ENCODE assay signal across 8 cellular contexts in the genomic region with DNA sequence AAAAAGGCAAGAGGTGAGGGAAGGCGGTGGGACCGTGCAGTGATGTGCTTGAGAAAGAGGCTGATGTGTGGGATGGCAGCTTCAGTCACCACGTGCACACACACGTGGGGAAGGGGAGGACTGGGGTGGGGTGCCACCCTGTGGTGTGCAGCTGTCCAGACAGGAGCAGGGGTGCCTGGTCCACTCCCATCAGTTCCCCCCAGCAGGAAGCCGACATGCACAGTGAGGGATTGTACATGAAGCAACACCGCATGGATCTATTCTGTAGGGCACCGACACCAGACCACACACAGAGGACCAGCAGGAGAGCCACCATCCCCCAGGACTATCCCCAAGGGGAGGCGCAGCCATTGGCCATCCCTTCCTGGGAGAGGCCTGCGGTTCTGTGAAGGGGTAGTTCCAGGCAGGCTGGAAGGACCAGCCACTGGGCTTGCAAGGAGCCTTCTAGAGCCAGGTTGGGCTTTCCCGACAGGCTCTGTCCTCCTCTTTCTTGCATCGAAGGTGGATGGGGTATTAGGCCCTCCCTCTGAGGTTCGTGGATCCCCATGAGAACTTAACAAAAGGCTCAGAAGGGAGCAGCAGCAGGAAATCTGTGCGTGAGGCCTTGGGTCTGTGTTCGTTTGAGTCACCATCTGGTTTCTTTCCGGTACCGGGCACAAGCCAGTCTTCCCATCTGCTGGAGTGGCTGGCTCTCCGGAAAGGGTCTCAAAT. TPM values are rescaled to one million over a fixed set of nuclear protein-coding genes. Genes with fewer than 3 reads are reported as not detected.
A peak's percentile ranks its signal among the peaks of the same experiment; 100 is the strongest.
DNase-seq lines count a peak whose midpoint lies in the region; ATAC-seq and TF ChIP-seq lines count a peak whose summit lies in the region.

No MANE protein-coding gene starts in this region.

- no peaks in the 10 kb centered on the region for H4K20me1 ChIP-seq in PC-3 (ENCODE audit: low read length)

- no peak overlapping the region for H3K4me2 ChIP-seq in PC-3 (ENCODE audit: low read length)

- H3K79me2 ChIP-seq in PC-3 (ENCODE audit: low read length): no peaks in the 10 kb centered on the region

- peak overlapping the region; percentile 27; the same call in 1 of the 2 replicates for H3K9ac ChIP-seq in PC-3 (ENCODE audit: low read length)
- peak overlapping the region in 1 of 2 donors; percentile 29 for H3K9ac ChIP-seq in stomach smooth muscle (ENCODE audit: low read length in 2 of 2)

- H3K9me2 ChIP-seq in PC-3 (replicated peaks; ENCODE audit: low read length): no peaks in the 10 kb centered on the region

- H3F3A ChIP-seq in PC-3 (ENCODE audit: low read length, unreplicated experiment): no peaks in the 10 kb centered on the region

- peak; percentile 10 to 52 for DNase-seq in NCI-H446 (lab: John Stamatoyannopoulos, UW)
- DNase-seq in NCI-H446 treated with DMSO at 0.1 percent for 48 hours (lab: John Stamatoyannopoulos, UW): no peak
- DNase-seq in PC-3: peak; percentile 12
- DNase-seq in glomerular visceral epithelial cell (ENCODE audit: extremely low spot score): peak; percentile 36
- no peak for DNase-seq in SW480 (ENCODE audit: low spot score)
- DNase-seq in HuH-7.5 (ENCODE audit: low spot score): no peak
- no peak for DNase-seq in D341Med (ENCODE audit: low spot score)

- H3K27ac ChIP-seq in PC-3 (ENCODE audit: low read length) (no peak overlapping the region), stomach smooth muscle (ENCODE audit: low read length) (peak overlapping the region; percentile 41)

- BruUV-seq in PC-3 (replicated peaks; lab: Mats Ljungman, UMichigan): no TSS peak

- H2AFZ ChIP-seq in PC-3 (ENCODE audit: low read length): peak overlapping the region; percentile 71; the same call in 1 of the 2 replicates

- TF ChIP-seq CTCF in PC-3 (conservative IDR thresholded peaks at IDR 0.05; ENCODE audit: low read depth, low read length): no peak

- H3K9me3 ChIP-seq in PC-3 (ENCODE audit: low read length) (no peaks in the 10 kb centered on the region), stomach smooth muscle (ENCODE audit: control insufficient read depth in 2 of 2, low read length in 2 of 2) (no peaks in the 10 kb centered on the region)

- no peak overlapping the region for H3K4me3 ChIP-seq in PC-3 (ENCODE audit: low read length)
- no peak overlapping the region for H3K4me3 ChIP-seq in stomach smooth muscle (ENCODE audit: low read length in 2 of 2)

- intact Hi-C loops in PC-3 (cut with micrococcal nuclease): loop anchor here (1.0 to 5.0 kb wide), 5 partner anchors 59 to 420 kb away; partner anchors contain the start of genes HSPA2 and PLEKHG3

- H3K36me3 ChIP-seq in PC-3 (ENCODE audit: low read depth, low read length) (no peaks in the 10 kb centered on the region), stomach smooth muscle (ENCODE audit: control insufficient read depth in 2 of 2, insufficient read depth in 2 of 2, low read length in 2 of 2) (no peaks in the 10 kb centered on the region)

- H3K27me3 ChIP-seq in PC-3 (ENCODE audit: low read length): no peaks in the 10 kb centered on the region
- H3K27me3 ChIP-seq in stomach smooth muscle (ENCODE audit: control insufficient read depth in 1 of 2, insufficient read depth in 2 of 2, low read length in 2 of 2): no peaks in the 10 kb centered on the region

- POLR2A ChIA-PET in PC-3 (lab: Charles Lee; ENCODE audit: unreplicated experiment): no interaction called here

- peaks cover 59% of the 10 kb centered on the region for H3K4me1 ChIP-seq in PC-3 (ENCODE audit: insufficient read depth, low read length)
- peaks cover 45% of the 10 kb centered on the region for H3K4me1 ChIP-seq in stomach smooth muscle (ENCODE audit: control insufficient read depth, insufficient read depth, low read length)

- CTCF ChIA-PET in PC-3 (lab: Charles Lee): interaction anchor here (0.6 to 1.3 kb wide), 8 partner anchors 36 to 135 kb away, joined by 3 to 6 read pairs (median 3); no protein-coding TSS in a partner anchor

- ATAC-seq in PC-3: no peak

RNA-seq across cellular contexts. Expression of gene PLEKHG3, which starts 59.7 kb away (rescaled TPM):
- 49.6 and 64.0 TPM in 2 replicates for total RNA-seq in PC-3 (2014; rRNA removed)

Comparison
In these comparisons a context has a peak if more than half of its experiments do, and no peak if none do; other contexts are left out.
1. DNase-seq: peak in NCI-H446 (2 of 2), PC-3 (single experiment) and glomerular visceral epithelial cell (single experiment); none in NCI-H446 treated with DMSO at 0.1 percent for 48 hours (single experiment), SW480 (single experiment), HuH-7.5 (single experiment) and D341Med (single experiment).